27 cellular contexts compared by ENCODE assay signal in genomic region chr12:43284441-43284840, GRCh38.
DNase-seq lines count a peak whose midpoint lies in the region; ATAC-seq, FAIRE-seq and TF ChIP-seq lines count a peak whose summit lies in the region.
"Had no signal": no experiment of that assay in that cellular context is flagged by ENCODE, and none has a peak within 500 bp of the region (broad histone marks: within the 10 kb centered on the region; RNA-seq: fewer than 3 reads in every experiment).

No MANE protein-coding gene starts in this region.

- ATAC-seq in SK-N-SH treated with all-trans-retinoic acid at 6 μM for 48 hours: no peak
- ATAC-seq: activated T-cell treated with anti-CD3 and anti-CD28 coated beads, Interleukin-2, amount 50 U/mL, for 4 hours; heart right ventricle; left lobe of liver; natural killer cell treated with Interleukin-12 subunit alpha and Interleukin-12 subunit beta and Interleukin-15 and Interleukin-18, amount 100 ng/mL, for 72 hours; stimulated activated effector memory CD8-positive, alpha-beta T cell treated with anti-CD3 and anti-CD28 coated beads, Interleukin-12 subunit alpha, Interleukin-12 subunit beta, amount 100 ng/mL, for 72 hours had no signal

- H3K27me3 ChIP-seq in SK-N-SH (ENCODE audit: insufficient read depth): no peaks in the 10 kb centered on the region
- no peaks in the 10 kb centered on the region for H3K27me3 ChIP-seq in endothelial cell of umbilical vein (ENCODE audit: control insufficient read depth in 2 of 2, insufficient read depth in 2 of 2, low read length in 2 of 2)
- H3K27me3 ChIP-seq in esophagus squamous epithelium: no peaks in the 10 kb centered on the region
- H3K27me3 ChIP-seq: heart right ventricle had no signal

- no peaks in the 10 kb centered on the region for H3K9me3 ChIP-seq in SK-N-SH
- no peaks in the 10 kb centered on the region for H3K9me3 ChIP-seq in endothelial cell of umbilical vein (replicated peaks; ENCODE audit: control insufficient read depth, insufficient read depth, low read length)
- H3K9me3 ChIP-seq in esophagus squamous epithelium: no peaks in the 10 kb centered on the region
- H3K9me3 ChIP-seq: heart right ventricle had no signal

- peak overlapping the region; percentile 70 for H3K27ac Mint-ChIP-seq in mesothelial cell of epicardium
- H3K27ac Mint-ChIP-seq: B cell; natural killer cell treated with Interleukin-12 subunit alpha and Interleukin-12 subunit beta and Interleukin-15 and Interleukin-18, amount 100 ng/mL, for 72 hours; stimulated activated effector memory CD8-positive, alpha-beta T cell treated with anti-CD3 and anti-CD28 coated beads, Interleukin-12 subunit alpha, Interleukin-12 subunit beta, amount 100 ng/mL, for 72 hours had no signal

- H3K36me3 ChIP-seq in SK-N-SH (replicated peaks in 1 of 2; ENCODE audit: control insufficient read depth in 1 of 2, insufficient read depth in 2 of 2, low read length in 1 of 2): no peaks in the 10 kb centered on the region
- no peaks in the 10 kb centered on the region for H3K36me3 ChIP-seq in endothelial cell of umbilical vein (ENCODE audit: control insufficient read depth in 2 of 2, extremely low read depth in 1 of 2, insufficient read depth in 2 of 2, low read length in 2 of 2)
- H3K36me3 ChIP-seq in esophagus squamous epithelium: no peaks in the 10 kb centered on the region
- H3K36me3 ChIP-seq: heart right ventricle had no signal

- H3K4me1 Mint-ChIP-seq in mesothelial cell of epicardium: peaks cover 75% of the 10 kb centered on the region
- H3K4me1 Mint-ChIP-seq: B cell; stimulated activated effector memory CD8-positive, alpha-beta T cell treated with anti-CD3 and anti-CD28 coated beads, Interleukin-12 subunit alpha, Interleukin-12 subunit beta, amount 100 ng/mL, for 72 hours had no signal

- TF ChIP-seq CTCF in SK-N-SH (IDR thresholded peaks at IDR 0.05): no peak
- TF ChIP-seq CTCF in endothelial cell of umbilical vein (IDR thresholded peaks at IDR 0.05; ENCODE audit: extremely low read depth in 1 of 2, insufficient read depth in 1 of 2, low read depth in 1 of 2, low read length in 2 of 2): no peak
- TF ChIP-seq CTCF in mesothelial cell of epicardium (IDR thresholded peaks at IDR 0.05; ENCODE audit: unreplicated experiment): no peak
- no peak for TF ChIP-seq CTCF in esophagus squamous epithelium (IDR thresholded peaks at IDR 0.05)

- no TSS peak for BruUV-seq in endothelial cell of umbilical vein (replicated peaks; lab: Mats Ljungman, UMichigan)

- intact Hi-C loops in endothelial cell of umbilical vein (cut with micrococcal nuclease) (loop anchor here (5.0 to 10.0 kb wide), 3 partner anchors 947 to 1260 kb away; no protein-coding TSS in a partner anchor), esophagus squamous epithelium (cut with DNase I) (no loop called here)

- no peaks in the 10 kb centered on the region for H3F3A ChIP-seq in SK-N-SH (replicated peaks; ENCODE audit: insufficient read depth)

- H3K9ac ChIP-seq in SK-N-SH: no peak overlapping the region
- H3K9ac ChIP-seq in endothelial cell of umbilical vein (replicated peaks; ENCODE audit: extremely low read depth, insufficient read depth, low read length): no peak overlapping the region

- no peaks in the 10 kb centered on the region for H3K79me2 ChIP-seq in SK-N-SH (ENCODE audit: insufficient read depth)
- H3K79me2 ChIP-seq in endothelial cell of umbilical vein (ENCODE audit: control insufficient read depth, insufficient read depth, low read length): no peaks in the 10 kb centered on the region

- H3K9me3 Mint-ChIP-seq in mesothelial cell of epicardium: peaks cover 2% of the 10 kb centered on the region
- H3K9me3 Mint-ChIP-seq: activated T-cell treated with anti-CD3 and anti-CD28 coated beads, Interleukin-2, amount 50 U/mL, for 4 hours; stimulated activated effector memory CD8-positive, alpha-beta T cell treated with anti-CD3 and anti-CD28 coated beads, Interleukin-12 subunit alpha, Interleukin-12 subunit beta, amount 100 ng/mL, for 72 hours had no signal

- dilution Hi-C loops in endothelial cell of umbilical vein (cut with MboI; ENCODE audit: extremely low pct_ligation_motif_present, low sequenced_read_pairs): loop anchor here (10.0 to 25.0 kb wide), 2 partner anchors 497 to 700 kb away; partner anchors contain the start of gene PRICKLE1

- no peaks in the 10 kb centered on the region for H3K36me3 Mint-ChIP-seq in mesothelial cell of epicardium
- H3K36me3 Mint-ChIP-seq: natural killer cell treated with Interleukin-12 subunit alpha and Interleukin-12 subunit beta and Interleukin-15 and Interleukin-18, amount 100 ng/mL, for 72 hours; stimulated activated effector memory CD8-positive, alpha-beta T cell treated with anti-CD3 and anti-CD28 coated beads, Interleukin-12 subunit alpha, Interleukin-12 subunit beta, amount 100 ng/mL, for 72 hours had no signal

- no peak for TF ChIP-seq RAD21 in SK-N-SH (IDR thresholded peaks at IDR 0.05; ENCODE audit: low read length)

- POLR2A ChIA-PET in SK-N-SH (lab: Yijun Ruan, JAX): no interaction called here
- POLR2A ChIA-PET in endothelial cell of umbilical vein (lab: Charles Lee): no interaction called here

- H3K27ac ChIP-seq in SK-N-SH (ENCODE audit: low read depth in 2 of 2, low read length in 1 of 2) (no peak overlapping the region), endothelial cell of umbilical vein (ENCODE audit: insufficient read depth, low read depth, low read length) (peak overlapping the region; percentile 62), esophagus squamous epithelium (no peak overlapping the region)
- H3K27ac ChIP-seq: 22Rv1, heart right ventricle had no signal

- TF ChIP-seq POLR2A in endothelial cell of umbilical vein (IDR thresholded peaks at IDR 0.05; ENCODE audit: low read depth, low read length): no peak
- no peak for TF ChIP-seq POLR2A in esophagus squamous epithelium (IDR thresholded peaks at IDR 0.05)

- H3K27me3 Mint-ChIP-seq in mesothelial cell of epicardium (ENCODE audit: low read depth): no peaks in the 10 kb centered on the region
- H3K27me3 Mint-ChIP-seq: B cell; natural killer cell treated with Interleukin-12 subunit alpha and Interleukin-12 subunit beta and Interleukin-15 and Interleukin-18, amount 100 ng/mL, for 72 hours had no signal

- TF ChIP-seq EP300 in SK-N-SH (IDR thresholded peaks at IDR 0.05; ENCODE audit: borderline replicate concordance in 1 of 2, low read depth in 1 of 2, low read length in 1 of 2): no peak

- no peak overlapping the region for H3K4me3 ChIP-seq in SK-N-SH (ENCODE audit: low read depth in 2 of 2, low read length in 1 of 2)
- no peak overlapping the region for H3K4me3 ChIP-seq in endothelial cell of umbilical vein (replicated peaks in 1 of 3; ENCODE audit: insufficient read depth in 1 of 3, low read depth in 1 of 3, low read length in 3 of 3)
- H3K4me3 ChIP-seq in esophagus squamous epithelium: no peak overlapping the region
- H3K4me3 ChIP-seq: heart right ventricle, skin epidermis had no signal

- no peak overlapping the region for H2AFZ ChIP-seq in SK-N-SH (ENCODE audit: low read depth)
- peak overlapping the region; percentile 35 for H2AFZ ChIP-seq in endothelial cell of umbilical vein (ENCODE audit: low read depth, low read length)

- FAIRE-seq in endothelial cell of umbilical vein (lab: Jason Lieb, UNC): no peak

- peak overlapping the region; percentile 39; the same call in 1 of the 2 replicates for H3K4me2 ChIP-seq in SK-N-SH
- peak overlapping the region; percentile 62 for H3K4me2 ChIP-seq in endothelial cell of umbilical vein (ENCODE audit: insufficient read depth, low read length)

- H4K20me1 ChIP-seq in SK-N-SH (ENCODE audit: insufficient read depth) (no peaks in the 10 kb centered on the region), endothelial cell of umbilical vein (replicated peaks; ENCODE audit: control insufficient read depth, extremely low read depth, insufficient read depth, low read length) (no peaks in the 10 kb centered on the region)

- no peak overlapping the region for H3K4me3 Mint-ChIP-seq in mesothelial cell of epicardium
- H3K4me3 Mint-ChIP-seq: activated T-cell treated with anti-CD3 and anti-CD28 coated beads, Interleukin-2, amount 50 U/mL, for 4 hours; B cell; natural killer cell treated with Interleukin-12 subunit alpha and Interleukin-12 subunit beta and Interleukin-15 and Interleukin-18, amount 100 ng/mL, for 72 hours; stimulated activated effector memory CD8-positive, alpha-beta T cell treated with anti-CD3 and anti-CD28 coated beads, Interleukin-12 subunit alpha, Interleukin-12 subunit beta, amount 100 ng/mL, for 72 hours had no signal

- in situ Hi-C loops in G401 (cut with HindIII; ENCODE audit: low sequenced_read_pairs): no loop called here

- H3K9me2 ChIP-seq in SK-N-SH: no peaks in the 10 kb centered on the region

- no peak for DNase-seq in SK-N-SH
- no peak for DNase-seq in endothelial cell of umbilical vein (ENCODE audit: low read depth, low spot score)
- no peak for DNase-seq in mesothelial cell of epicardium (ENCODE audit: low spot score in 2 of 2, unreplicated experiment in 2 of 2)
- no peak for DNase-seq in G401 (ENCODE audit: low spot score)
- no peak for DNase-seq in NCI-H748 treated with DMSO at 0.1 percent for 48 hours (lab: John Stamatoyannopoulos, UW)
- DNase-seq in esophagus squamous epithelium (lab: John Stamatoyannopoulos, UW): no peak
- no peak for DNase-seq in SHP77 treated with DMSO at 0.1 percent for 48 hours (lab: John Stamatoyannopoulos, UW)
- DNase-seq: activated naive CD4-positive, alpha-beta T cell treated with Interleukin-2 at 50 U/mL for 16 hours; activated T-cell treated with anti-CD3 and anti-CD28 coated beads, Interleukin-2, amount 50 U/mL, for 4 hours; cerebellar nuclear complex; DMS79; heart right ventricle; midbrain; NCI-H1092; NCI-H1930; NCI-H2227 treated with DMSO at 0.1 percent for 48 hours; OCI-M1; SIG-M5; stimulated activated CD4-positive, alpha-beta T cell treated with anti-CD3 and anti-CD28 coated beads, Interleukin-2, amount 100 ng/mL, for 24 hours; T-helper 1 cell had no signal

- H3K9me1 ChIP-seq in endothelial cell of umbilical vein (replicated peaks; ENCODE audit: control insufficient read depth, extremely low read depth, insufficient read depth, low read length): no peaks in the 10 kb centered on the region

- H3K4me1 ChIP-seq in SK-N-SH (ENCODE audit: control insufficient read depth in 1 of 2, insufficient read depth in 2 of 2, low read depth in 1 of 2, low read length in 1 of 2): peaks cover 5 to 7% of the 10 kb centered on the region in 2 experiments; a peak in 3 of 4 replicates
- H3K4me1 ChIP-seq in endothelial cell of umbilical vein (ENCODE audit: control insufficient read depth, extremely low read depth, insufficient read depth, low read length): peaks cover 52% of the 10 kb centered on the region
- H3K4me1 ChIP-seq in esophagus squamous epithelium: peaks cover 0 to 6% (median 0%) of the 10 kb centered on the region in 3 donors

- CTCF ChIA-PET in SK-N-SH (lab: Yijun Ruan, JAX) (no interaction called here), endothelial cell of umbilical vein (lab: Charles Lee) (interaction anchor here (1.3 to 5.4 kb wide), 5 partner anchors 53 to 801 kb away, joined by 3 to 101 read pairs (median 4); no protein-coding TSS in a partner anchor)

- 63% methylated on average over 2 of the region's 2 CpGs for WGBS in SK-N-SH (ENCODE audit: low lambda C conversion rate)
- 41 to 52% methylated on average over 2 of the region's 2 CpGs for WGBS in esophagus squamous epithelium, 2 donors

TF ChIP-seq in SK-N-SH treated with all-trans-retinoic acid at 6 μM for 48 hours, 23 proteins besides CTCF, POLR2A, EP300 and RAD21 (continues in another document):
- no peak for TF ChIP-seq ZNF8 (CRISPR knock-in tag; IDR thresholded peaks at IDR 0.05)
